Comparison of ENCODE assay signal across 8 cellular contexts in genomic region chr10:72009430-72010081, GRCh38. TPM values are rescaled to one million over a fixed set of nuclear protein-coding genes. Genes with fewer than 3 reads are reported as not detected.
DNase-seq lines count a peak whose midpoint lies in the region; ATAC-seq, FAIRE-seq and TF ChIP-seq lines count a peak whose summit lies in the region.

No MANE protein-coding gene starts in this region.

- no peak overlapping the region for H3K4me3 Mint-ChIP-seq in stimulated activated naive B cell treated with anti-CD40 and anti-IgM and Interleukin-4, amounts not matched to agents 10 μg/mL and 1 μg/mL and 100 μg/mL, for 72 hours
- H3K4me3 Mint-ChIP-seq in activated CD4-positive, alpha-beta memory T cell treated with anti-CD3 and anti-CD28 coated beads, Interleukin-2, amount 10 ng/mL, durations not matched to agents 7 days and 5 days: no peak overlapping the region

- H3K27me3 Mint-ChIP-seq in stimulated activated naive B cell treated with anti-CD40 and anti-IgM and Interleukin-4, amounts not matched to agents 10 μg/mL and 1 μg/mL and 100 μg/mL, for 72 hours: no peaks in the 10 kb centered on the region
- no peaks in the 10 kb centered on the region for H3K27me3 Mint-ChIP-seq in activated CD4-positive, alpha-beta memory T cell treated with anti-CD3 and anti-CD28 coated beads, Interleukin-2, amount 10 ng/mL, durations not matched to agents 7 days and 5 days

- H3K27ac Mint-ChIP-seq in stimulated activated naive B cell treated with anti-CD40 and anti-IgM and Interleukin-4, amounts not matched to agents 10 μg/mL and 1 μg/mL and 100 μg/mL, for 72 hours: peak overlapping the region; percentile 42
- no peak overlapping the region for H3K27ac Mint-ChIP-seq in activated CD4-positive, alpha-beta memory T cell treated with anti-CD3 and anti-CD28 coated beads, Interleukin-2, amount 10 ng/mL, durations not matched to agents 7 days and 5 days

- in situ Hi-C loops in ACHN (cut with HindIII; ENCODE audit: low pct_ligation_motif_present, low pct_unique_long_range_greater_than_20kb, low sequenced_read_pairs): no loop called here

- FAIRE-seq in HTR-8/SVneo (lab: Jason Lieb, UNC): no peak

- peak overlapping the region; percentile 89 for H3K27ac ChIP-seq in layer of hippocampus (ENCODE audit: low read depth, low read length)

- no peaks in the 10 kb centered on the region for H3K9me3 Mint-ChIP-seq in stimulated activated naive B cell treated with anti-CD40 and anti-IgM and Interleukin-4, amounts not matched to agents 10 μg/mL and 1 μg/mL and 100 μg/mL, for 72 hours
- no peaks in the 10 kb centered on the region for H3K9me3 Mint-ChIP-seq in activated CD4-positive, alpha-beta memory T cell treated with anti-CD3 and anti-CD28 coated beads, Interleukin-2, amount 10 ng/mL, durations not matched to agents 7 days and 5 days

- peaks cover 3 to 12% of the 10 kb centered on the region in 2 donors for H3K4me1 Mint-ChIP-seq in stimulated activated naive B cell treated with anti-CD40 and anti-IgM and Interleukin-4, amounts not matched to agents 10 μg/mL and 1 μg/mL and 100 μg/mL, for 72 hours
- H3K4me1 Mint-ChIP-seq in activated CD4-positive, alpha-beta memory T cell treated with anti-CD3 and anti-CD28 coated beads, Interleukin-2, amount 10 ng/mL, durations not matched to agents 7 days and 5 days: no peaks in the 10 kb centered on the region

- no peaks in the 10 kb centered on the region for H3K36me3 Mint-ChIP-seq in stimulated activated naive B cell treated with anti-CD40 and anti-IgM and Interleukin-4, amounts not matched to agents 10 μg/mL and 1 μg/mL and 100 μg/mL, for 72 hours
- no peaks in the 10 kb centered on the region for H3K36me3 Mint-ChIP-seq in activated CD4-positive, alpha-beta memory T cell treated with anti-CD3 and anti-CD28 coated beads, Interleukin-2, amount 10 ng/mL, durations not matched to agents 7 days and 5 days (ENCODE audit: low read depth)

- POLR2A ChIA-PET in activated CD4-positive, alpha-beta memory T cell treated with anti-CD3 and anti-CD28 coated beads, Interleukin-2, amount 10 ng/mL, durations not matched to agents 7 days and 5 days (lab: Charles Lee): no interaction called here

- peak overlapping the region; percentile 7 for H3K4me3 ChIP-seq in choroid plexus epithelial cell (ENCODE audit: low read depth, low read length)

- no peak for ATAC-seq in stimulated activated naive B cell treated with anti-CD40 and anti-IgM and Interleukin-4, amounts not matched to agents 10 μg/mL and 1 μg/mL and 100 μg/mL, for 72 hours (replicated peaks)
- no peak for ATAC-seq in GM18511 (IDR thresholded peaks at IDR 0.05; ENCODE audit: unreplicated experiment)

- DNase-seq in HTR-8/SVneo (ENCODE audit: insufficient read length, low spot score): peak; percentile 93
- DNase-seq in choroid plexus epithelial cell (ENCODE audit: low read depth): peak; percentile 98
- DNase-seq in stimulated activated naive B cell treated with anti-CD40 and anti-IgM and Interleukin-4, amounts not matched to agents 10 μg/mL and 1 μg/mL and 100 μg/mL, for 72 hours: no peak
- no peak for DNase-seq in ACHN
- DNase-seq in activated CD4-positive, alpha-beta memory T cell treated with anti-CD3 and anti-CD28 coated beads, Interleukin-2, amount 10 ng/mL, durations not matched to agents 7 days and 5 days: no peak
- no peak for DNase-seq in T-helper 2 cell

- CTCF ChIA-PET in activated CD4-positive, alpha-beta memory T cell treated with anti-CD3 and anti-CD28 coated beads, Interleukin-2, amount 10 ng/mL, durations not matched to agents 7 days and 5 days (lab: Charles Lee): no interaction called here

- no peaks in the 10 kb centered on the region for H3K27me3 ChIP-seq in layer of hippocampus (ENCODE audit: control insufficient read depth, insufficient read depth, low read length)

- no peak for TF ChIP-seq CTCF in choroid plexus epithelial cell (conservative IDR thresholded peaks at IDR 0.05; ENCODE audit: low read depth, low read length)

RNA-seq across cellular contexts. Expression of gene CHST3, which starts 45.4 kb away (rescaled TPM):
- total RNA-seq in activated CD4-positive, alpha-beta memory T cell treated with anti-CD3 and anti-CD28 coated beads, Interleukin-2, amount 10 ng/mL, durations not matched to agents 7 days and 5 days: under 1 TPM; 0.03 to 0.05 TPM

Comparison
In these comparisons a context has a peak if more than half of its experiments do, and no peak if none do; other contexts are left out.
1. DNase-seq: peak in HTR-8/SVneo (single experiment) and choroid plexus epithelial cell (single experiment); none in stimulated activated naive B cell treated with anti-CD40 and anti-IgM and Interleukin-4, amounts not matched to agents 10 μg/mL and 1 μg/mL and 100 μg/mL, for 72 hours (single experiment), ACHN (single experiment), activated CD4-positive, alpha-beta memory T cell treated with anti-CD3 and anti-CD28 coated beads, Interleukin-2, amount 10 ng/mL, durations not matched to agents 7 days and 5 days (single experiment) and T-helper 2 cell (0 of 5).